In genomic region chr1:34419662-34420061, GRCh38 we compare ENCODE assay signal across 14 cellular contexts.
A peak's percentile ranks its signal among the peaks of the same experiment; 100 is the strongest.
DNase-seq lines count a peak whose midpoint lies in the region; ATAC-seq, FAIRE-seq and TF ChIP-seq lines count a peak whose summit lies in the region.
"Had no signal": no experiment of that assay in that cellular context is flagged by ENCODE, and none has a peak within 500 bp of the region (broad histone marks: within the 10 kb centered on the region; RNA-seq: fewer than 3 reads in every experiment).

No MANE protein-coding gene starts in this region.

- TF ChIP-seq CTCF in Caco-2 (IDR thresholded peaks at IDR 0.05; ENCODE audit: insufficient read depth in 1 of 2, low read depth in 1 of 2, low read length in 1 of 2, severe bottlenecking in 1 of 2, unreplicated experiment in 1 of 2) (peak in 1 of 2 experiments; percentile 19), WTC11 (IDR thresholded peaks at IDR 0.05) (no peak), HepG2 (CRISPR knock-in tag; IDR thresholded peaks at IDR 0.05) (no peak), hepatocyte (IDR thresholded peaks at IDR 0.05; ENCODE audit: poor library complexity) (no peak)

- H3K27me3 ChIP-seq in Caco-2 (replicated peaks; ENCODE audit: control insufficient read depth, insufficient read depth, low read length) (no peaks in the 10 kb centered on the region), HepG2 (ENCODE audit: control insufficient read depth in 1 of 2, insufficient read depth in 2 of 2, low read length in 2 of 2) (no peaks in the 10 kb centered on the region), hepatocyte (peaks cover 5% of the 10 kb centered on the region)

- H2AFZ ChIP-seq in HepG2 (ENCODE audit: low read length) (no peak overlapping the region), hepatocyte (no peak overlapping the region)

- POLR2A ChIA-PET in Caco-2 (lab: Charles Lee) (no interaction called here), WTC11 (lab: Charles Lee) (no interaction called here), HepG2 (lab: Yijun Ruan, JAX) (no interaction called here)

- H3K9me2 ChIP-seq in hepatocyte (replicated peaks; ENCODE audit: insufficient read depth), result no peaks in the 10 kb centered on the region

- BruUV-seq in Caco-2 (replicated peaks; lab: Mats Ljungman, UMichigan) (no TSS peak), HepG2 (replicated peaks; lab: Mats Ljungman, UMichigan) (no TSS peak)

- H3K27me3 Mint-ChIP-seq in Caco-2 (ENCODE audit: insufficient read depth, unreplicated experiment) (peaks cover 22% of the 10 kb centered on the region), WTC11 (ENCODE audit: low read depth) (peaks cover 5% of the 10 kb centered on the region; the same call in 1 of the 2 replicates)
- peaks cover 31% of the 10 kb centered on the region for H3K27me3 Mint-ChIP-seq in activated T-helper 17 cell treated with anti-CD3 and anti-CD28 coated beads, Interleukin-2, amount 50 U/mL, for 72 hours

- no peak for FAIRE-seq in HepG2 (lab: Jason Lieb, UNC)
- FAIRE-seq: islet of Langerhans had no signal

- H3K9me3 ChIP-seq in Caco-2, result no peaks in the 10 kb centered on the region
- H3K9me3 ChIP-seq in HepG2 (ENCODE audit: low read length), result no peaks in the 10 kb centered on the region
- no peaks in the 10 kb centered on the region for H3K9me3 ChIP-seq in hepatocyte (ENCODE audit: low read depth)
- H3K9me3 ChIP-seq: sigmoid colon had no signal

- ATAC-seq in WTC11, result peak; percentile 98
- ATAC-seq in HepG2, result peak; percentile 46; the same call in 1 of the 3 replicates
- no peak for ATAC-seq in activated T-helper 17 cell treated with anti-CD3 and anti-CD28 coated beads, Interleukin-2, amount 50 U/mL, for 72 hours (replicated peaks)
- no peak for ATAC-seq in GM18498 (IDR thresholded peaks at IDR 0.05; ENCODE audit: unreplicated experiment)

- H3K4me1 Mint-ChIP-seq in Caco-2 (ENCODE audit: low read depth, unreplicated experiment), result no peaks in the 10 kb centered on the region
- peaks cover 8% of the 10 kb centered on the region for H3K4me1 Mint-ChIP-seq in WTC11
- no peaks in the 10 kb centered on the region for H3K4me1 Mint-ChIP-seq in activated T-helper 17 cell treated with anti-CD3 and anti-CD28 coated beads, Interleukin-2, amount 50 U/mL, for 72 hours

- no peaks in the 10 kb centered on the region for H4K20me1 ChIP-seq in HepG2 (ENCODE audit: insufficient read depth, low read length)
- H4K20me1 ChIP-seq in hepatocyte (ENCODE audit: insufficient read depth, poor library complexity, severe bottlenecking), result no peaks in the 10 kb centered on the region

- H3K4me3 ChIP-seq in Caco-2 (ENCODE audit: low read depth, low read length) (no peak overlapping the region), HepG2 (replicated peaks in 1 of 3; ENCODE audit: insufficient read depth in 1 of 3, low read depth in 2 of 3, low read length in 3 of 3) (no peak overlapping the region), hepatocyte (no peak overlapping the region)
- H3K4me3 ChIP-seq: sigmoid colon had no signal

- H3K4me1 ChIP-seq in Caco-2 (no peaks in the 10 kb centered on the region), HepG2 (ENCODE audit: insufficient read depth, low read length) (no peaks in the 10 kb centered on the region), hepatocyte (ENCODE audit: insufficient read depth) (no peaks in the 10 kb centered on the region)
- H3K4me1 ChIP-seq: sigmoid colon had no signal

- H3K27ac ChIP-seq in HepG2 (ENCODE audit: extremely low read length, insufficient read depth, low read length) (no peak overlapping the region), hepatocyte (no peak overlapping the region)
- H3K27ac ChIP-seq: sigmoid colon had no signal

- no peak for TF ChIP-seq POLR2A in HepG2 (IDR thresholded peaks at IDR 0.05; ENCODE audit: insufficient read depth in 1 of 2, low read depth in 2 of 2, low read length in 2 of 2)

- H3K4me2 ChIP-seq in HepG2 (ENCODE audit: low read depth, low read length), result no peak overlapping the region
- no peak overlapping the region for H3K4me2 ChIP-seq in hepatocyte

- 0% methylated on average over 2 of the region's 4 CpGs for WGBS in HepG2 (ENCODE audit: low lambda C conversion rate)
- WGBS in hepatocyte (ENCODE audit: low lambda C conversion rate, missing lambda C conversion rate), result 48% methylated on average over 4 of the region's 4 CpGs

- in situ Hi-C loops in HepG2 (cut with HindIII; ENCODE audit: extremely low pct_ligation_motif_present, low pct_unique_long_range_greater_than_20kb), result no loop called here

- no peak overlapping the region for H3K9ac ChIP-seq in HepG2 (ENCODE audit: insufficient read depth, low read depth, low read length)

- no peaks in the 10 kb centered on the region for H3K79me2 ChIP-seq in HepG2 (ENCODE audit: insufficient read depth, low read length)
- no peaks in the 10 kb centered on the region for H3K79me2 ChIP-seq in hepatocyte

- H3K36me3 Mint-ChIP-seq in Caco-2 (ENCODE audit: insufficient read depth, unreplicated experiment), result no peaks in the 10 kb centered on the region
- no peaks in the 10 kb centered on the region for H3K36me3 Mint-ChIP-seq in WTC11
- H3K36me3 Mint-ChIP-seq in activated T-helper 17 cell treated with anti-CD3 and anti-CD28 coated beads, Interleukin-2, amount 50 U/mL, for 72 hours (ENCODE audit: low read depth), result no peaks in the 10 kb centered on the region
- H3K36me3 Mint-ChIP-seq: activated CD4-positive, alpha-beta memory T cell treated with anti-CD3 and anti-CD28 coated beads for 36 hours had no signal

- H3K4me3 Mint-ChIP-seq in Caco-2 (ENCODE audit: unreplicated experiment), result no peak overlapping the region
- no peak overlapping the region for H3K4me3 Mint-ChIP-seq in WTC11
- no peak overlapping the region for H3K4me3 Mint-ChIP-seq in activated T-helper 17 cell treated with anti-CD3 and anti-CD28 coated beads, Interleukin-2, amount 50 U/mL, for 72 hours
- H3K4me3 Mint-ChIP-seq: activated CD4-positive, alpha-beta memory T cell treated with anti-CD3 and anti-CD28 coated beads for 36 hours had no signal

- H3K36me3 ChIP-seq in Caco-2 (ENCODE audit: control insufficient read depth, insufficient read depth, low read length) (no peaks in the 10 kb centered on the region), HepG2 (replicated peaks in 1 of 2; ENCODE audit: control insufficient read depth in 1 of 2, insufficient read depth in 2 of 2, low read length in 2 of 2) (no peaks in the 10 kb centered on the region), hepatocyte (replicated peaks; ENCODE audit: insufficient read depth, low read depth) (no peaks in the 10 kb centered on the region)
- H3K36me3 ChIP-seq: sigmoid colon had no signal

- CTCF ChIA-PET in Caco-2 (lab: Charles Lee), result no interaction called here
- CTCF ChIA-PET in WTC11 (lab: Charles Lee), result interaction anchor here (0.6 to 2.2 kb wide), 29 partner anchors 9 to 787 kb away, joined by 3 to 15 read pairs (median 4); partner anchors contain the start of gene C1orf94
- CTCF ChIA-PET in HepG2 (lab: Yijun Ruan, JAX; ENCODE audit: low intra/inter-chr PET ratio, low total read pairs), result no interaction called here

- no peak for TF ChIP-seq RAD21 in HepG2 (CRISPR knock-in tag; IDR thresholded peaks at IDR 0.05)

- peak; percentile 3 to 33 for DNase-seq in Caco-2
- peak; percentile 16 for DNase-seq in HT1080 (ENCODE audit: low read depth)
- peak; percentile 57 for DNase-seq in WTC11 (ENCODE audit: low spot score)
- DNase-seq in HepG2 (ENCODE audit: low spot score), result no peak
- DNase-seq in hepatocyte (ENCODE audit: low spot score), result no peak
- no peak for DNase-seq in LoVo (ENCODE audit: low spot score)
- DNase-seq: activated CD4-positive, alpha-beta memory T cell treated with anti-CD3 and anti-CD28 coated beads for 36 hours; erythroblast; NCI-H1092 treated with DMSO at 0.1 percent for 48 hours; sigmoid colon; substantia nigra had no signal

- no peaks in the 10 kb centered on the region for H3K9me3 Mint-ChIP-seq in Caco-2 (ENCODE audit: unreplicated experiment)
- no peaks in the 10 kb centered on the region for H3K9me3 Mint-ChIP-seq in WTC11
- no peaks in the 10 kb centered on the region for H3K9me3 Mint-ChIP-seq in activated T-helper 17 cell treated with anti-CD3 and anti-CD28 coated beads, Interleukin-2, amount 50 U/mL, for 72 hours
- H3K9me3 Mint-ChIP-seq: activated CD4-positive, alpha-beta memory T cell treated with anti-CD3 and anti-CD28 coated beads for 36 hours had no signal

- H3K27ac Mint-ChIP-seq in Caco-2 (ENCODE audit: unreplicated experiment) (no peak overlapping the region), WTC11 (no peak overlapping the region)
- H3K27ac Mint-ChIP-seq in activated T-helper 17 cell treated with anti-CD3 and anti-CD28 coated beads, Interleukin-2, amount 50 U/mL, for 72 hours, result no peak overlapping the region
- H3K27ac Mint-ChIP-seq: activated CD4-positive, alpha-beta memory T cell treated with anti-CD3 and anti-CD28 coated beads for 36 hours had no signal

- TF ChIP-seq EP300 in HepG2 (IDR thresholded peaks at IDR 0.05; ENCODE audit: low read depth in 2 of 2, low read length in 2 of 2), result no peak
- no peak for TF ChIP-seq EP300 in HepG2 (CRISPR knock-in tag; IDR thresholded peaks at IDR 0.05; ENCODE audit: borderline replicate concordance)

- intact Hi-C loops in Caco-2 (cut with micrococcal nuclease; ENCODE audit: unreplicated experiment), result no loop called here
- intact Hi-C loops in HepG2 (cut with micrococcal nuclease; ENCODE audit: unreplicated experiment), result no loop called here

TF ChIP-seq in WTC11, 78 proteins besides CTCF, POLR2A, EP300 and RAD21 (continues in another document):
- TF ChIP-seq SMAD3 (CRISPR knock-in tag; IDR thresholded peaks at IDR 0.05; ENCODE audit: borderline replicate concordance) (no peak), TCF7 (CRISPR knock-in tag; IDR thresholded peaks at IDR 0.05; ENCODE audit: low read depth) (no peak), TP53 (CRISPR knock-in tag; IDR thresholded peaks at IDR 0.05) (no peak), ZNF423 (CRISPR knock-in tag; IDR thresholded peaks at IDR 0.05) (no peak)

TF ChIP-seq in HepG2, 621 proteins besides CTCF, POLR2A, EP300 and RAD21:
- peak; percentile 6; the same call in 1 of the 2 replicates for TF ChIP-seq STAG1 (CRISPR knock-in tag; IDR thresholded peaks at IDR 0.05)
- no peak for TF ChIP-seq KMT2B (CRISPR knock-in tag; IDR thresholded peaks at IDR 0.05)

Comparison
In these comparisons a context has a peak if more than half of its experiments do, and no peak if none do; other contexts are left out.
1. DNase-seq: peak in Caco-2 (2 of 2), HT1080 (single experiment) and WTC11 (single experiment); none in HepG2 (single experiment), hepatocyte (single experiment) and LoVo (single experiment).
2. ATAC-seq: peak in WTC11 (single experiment) and HepG2 (single experiment); none in activated T-helper 17 cell treated with anti-CD3 and anti-CD28 coated beads, Interleukin-2, amount 50 U/mL, for 72 hours (single experiment) and GM18498 (single experiment).